10 cellular contexts compared by ENCODE assay signal in genomic region chr11:13315517-13316432, GRCh38. TPM values are rescaled to one million over a fixed set of nuclear protein-coding genes. Genes with fewer than 3 reads are reported as not detected.
DNase-seq lines count a peak whose midpoint lies in the region; ATAC-seq, FAIRE-seq and TF ChIP-seq lines count a peak whose summit lies in the region.
"Had no signal": no experiment of that assay in that cellular context is flagged by ENCODE, and none has a peak within 500 bp of the region (broad histone marks: within the 10 kb centered on the region; RNA-seq: fewer than 3 reads in every experiment).

No MANE protein-coding gene starts in this region.

- no peak for TF ChIP-seq RAD21 in K562 (CRISPR knock-in tag; conservative IDR thresholded peaks at IDR 0.05 in 1 of 2, IDR thresholded peaks at IDR 0.05 in 1 of 2)

- 0% methylated on average over 11 of the region's 11 CpGs for WGBS in K562 (ENCODE audit: insufficient coverage, low coverage, missing lambda C conversion rate)

- H3K4me1 ChIP-seq in K562 (replicated peaks in 1 of 2; ENCODE audit: control insufficient read depth in 2 of 2, insufficient read depth in 2 of 2, low read length in 2 of 2): no peaks in the 10 kb centered on the region

- H3K9me1 ChIP-seq in K562 (ENCODE audit: control insufficient read depth, insufficient read depth, low read length): no peaks in the 10 kb centered on the region

- POLR2A ChIA-PET in K562 (lab: Yijun Ruan, JAX): interaction anchor here (0.7 kb wide), 1 partner anchor 54 kb away, joined by 4 read pairs; no protein-coding TSS in a partner anchor

- no peak overlapping the region for H3K4me3 ChIP-seq in K562

- H2AFZ ChIP-seq in K562 (ENCODE audit: low read depth, low read length): no peak overlapping the region

- no peak overlapping the region for H3K4me2 ChIP-seq in K562 (ENCODE audit: insufficient read depth, low read length)

- no peak overlapping the region for H3K27ac ChIP-seq in K562 (ENCODE audit: extremely low read depth, low read depth, low read length)

- H4K20me1 ChIP-seq in K562 (replicated peaks; ENCODE audit: control insufficient read depth, insufficient read depth, low read length): no peaks in the 10 kb centered on the region; the same call in 1 of the 2 replicates

- intact Hi-C loops in K562 (cut with micrococcal nuclease): no loop called here
- intact Hi-C loops in sciatic nerve (cut with DNase I): no loop called here

- TF ChIP-seq EP300 in K562 (IDR thresholded peaks at IDR 0.05; ENCODE audit: low read length): no peak

- no peaks in the 10 kb centered on the region for H3K36me3 ChIP-seq in K562 (ENCODE audit: control insufficient read depth, insufficient read depth, low read length)

- FAIRE-seq in GM12892 (lab: Jason Lieb, UNC): peak; percentile 81
- FAIRE-seq in K562 (lab: Jason Lieb, UNC): no peak

- CTCF ChIA-PET in K562 (lab: Yijun Ruan, JAX; ENCODE audit: low intra/inter-chr PET ratio): no interaction called here

- DNase-seq in GM12892 (ENCODE audit: insufficient read length) (no peak), K562 (ENCODE audit: extremely low read depth in 1 of 4, low spot score in 3 of 4) (no peak), sciatic nerve (ENCODE audit: low spot score) (no peak), NOMO-1 treated with dmso at 0.1 percent for 144 hours (lab: John Stamatoyannopoulos, UW; ENCODE audit: unreplicated experiment) (no peak), NCI-H345 treated with DMSO at 0.1 percent for 48 hours (lab: John Stamatoyannopoulos, UW; ENCODE audit: unreplicated experiment) (no peak), ecto neural progenitor cell (ENCODE audit: low spot score) (no peak)
- DNase-seq: DMS153, NCI-H510A treated with DMSO at 0.1 percent for 48 hours had no signal

- TF ChIP-seq POLR2A in GM12892 (IDR thresholded peaks at IDR 0.05; ENCODE audit: low read depth, low read length) (no peak), K562 (conservative IDR thresholded peaks at IDR 0.05) (no peak)

- no peak overlapping the region for H3K9ac ChIP-seq in K562 (ENCODE audit: insufficient read depth in 1 of 2, low read depth in 2 of 2, low read length in 2 of 2)

- no peak for TF ChIP-seq CTCF in K562 (IDR thresholded peaks at IDR 0.05 in 2 of 3, conservative IDR thresholded peaks at IDR 0.05 in 1 of 3; ENCODE audit: insufficient read depth in 2 of 3, low read depth in 1 of 3, low read length in 3 of 3)

- ATAC-seq in HG02798 (IDR thresholded peaks at IDR 0.05; ENCODE audit: poor library complexity, unreplicated experiment) (peak; percentile 26), K562 (no peak), sciatic nerve (peak; percentile 45), HG02973 (IDR thresholded peaks at IDR 0.05; ENCODE audit: unreplicated experiment) (no peak)

- in situ Hi-C loops in K562 (cut with MboI): no loop called here

- no TSS peak for BruUV-seq in K562 (replicated peaks; lab: Mats Ljungman, UMichigan)

- no peaks in the 10 kb centered on the region for H3K9me3 ChIP-seq in K562 (replicated peaks; ENCODE audit: control insufficient read depth, insufficient read depth, low read depth, low read length)

- H3K79me2 ChIP-seq in K562 (ENCODE audit: control insufficient read depth, insufficient read depth, low read length): no peaks in the 10 kb centered on the region

- H3K27me3 ChIP-seq in K562 (ENCODE audit: control insufficient read depth in 2 of 2, insufficient read depth in 2 of 2, low read length in 2 of 2): peaks cover 8 to 37% of the 10 kb centered on the region in 2 experiments; a peak in 4 of 5 replicates

TF ChIP-seq in K562, 482 proteins besides CTCF, POLR2A, EP300 and RAD21:
- no peak for TF ChIP-seq ZNF232 (CRISPR knock-in tag; IDR thresholded peaks at IDR 0.05)
- TF ChIP-seq CREB3 (tag; conservative IDR thresholded peaks at IDR 0.05; ENCODE audit: low read depth): no peak
- TF ChIP-seq MEIS2 (IDR thresholded peaks at IDR 0.05; ENCODE audit: partially characterized antibody): peak; percentile 46

RNA-seq across cellular contexts. Expression of gene BMAL1, which starts 38.2 kb away (rescaled TPM):
- 9.3 TPM for polyA plus RNA-seq in GM12892 (2012; ENCODE audit: missing spikeins)
- total RNA-seq in K562 (2011; cell fraction: chromatin; rRNA removed; ENCODE audit: low replicate concordance): 1.2 and 2.3 TPM in 2 replicates
- total RNA-seq in K562 (2011; cell fraction: nucleolus; rRNA removed): 0.83 and 1.1 TPM in 2 replicates
- 1.3 and 2.4 TPM in 2 replicates for total RNA-seq in K562 (2011; cell fraction: nucleoplasm; rRNA removed)
- total RNA-seq in K562 (2014; rRNA removed): 0.57 and 2.4 TPM in 2 replicates
- total RNA-seq in K562 (2014; rRNA removed; fragmentation: Illumina TruSeq; extraction: Trizol): 1.5 and 2.6 TPM in 2 replicates
- 0.54 and 0.64 TPM in 2 replicates for total RNA-seq in K562 (2015; rRNA removed; fragmentation: Illumina TruSeq; extraction: Trizol)
- 0.64 and 2.1 TPM in 2 replicates for total RNA-seq in K562 (2021)
- 0.40 and 0.45 TPM in 2 replicates for polyA plus RNA-seq in K562 (2011; rRNA removed)
- polyA plus RNA-seq in K562 (2011; cell fraction: cytosol; rRNA removed): 0.21 and 0.40 TPM in 2 replicates
- 0.65 and 1.0 TPM in 2 replicates for polyA plus RNA-seq in K562 (2011; cell fraction: nucleus; rRNA removed)
- 0.83 and 2.1 TPM in 2 replicates for polyA plus RNA-seq in K562 (2012)
- 1.0 and 1.1 TPM in 2 replicates for polyA plus RNA-seq in K562 (2014; fragmentation: Illumina TruSeq; extraction: Trizol)
- under 1 TPM; 0.14 to 0.24 TPM for polyA plus RNA-seq in K562 (2014; fragmentation: Nextera tagmentation; extraction: Ambion mirVana)
- 1.1 and 4.4 TPM in 2 replicates for polyA plus RNA-seq in K562 (2014; rRNA removed)
- polyA minus RNA-seq in K562 (2011; rRNA and poly(A)+ RNA removed): 0.24 and 0.25 TPM in 2 replicates
- polyA minus RNA-seq in K562 (2011; cell fraction: cytosol; rRNA and poly(A)+ RNA removed): not detected in 2 replicates
- polyA minus RNA-seq in K562 (2011; cell fraction: nucleus; rRNA and poly(A)+ RNA removed): 0.54 and 0.89 TPM in 2 replicates
- total RNA-seq in sciatic nerve: 25.6 TPM

Comparison
In these comparisons a context has a peak if more than half of its experiments do, and no peak if none do; other contexts are left out.
1. ATAC-seq: peak in HG02798 (single experiment) and sciatic nerve (single experiment); none in K562 (single experiment) and HG02973 (single experiment).